2 cellular contexts compared by ENCODE assay signal in the genomic region with DNA sequence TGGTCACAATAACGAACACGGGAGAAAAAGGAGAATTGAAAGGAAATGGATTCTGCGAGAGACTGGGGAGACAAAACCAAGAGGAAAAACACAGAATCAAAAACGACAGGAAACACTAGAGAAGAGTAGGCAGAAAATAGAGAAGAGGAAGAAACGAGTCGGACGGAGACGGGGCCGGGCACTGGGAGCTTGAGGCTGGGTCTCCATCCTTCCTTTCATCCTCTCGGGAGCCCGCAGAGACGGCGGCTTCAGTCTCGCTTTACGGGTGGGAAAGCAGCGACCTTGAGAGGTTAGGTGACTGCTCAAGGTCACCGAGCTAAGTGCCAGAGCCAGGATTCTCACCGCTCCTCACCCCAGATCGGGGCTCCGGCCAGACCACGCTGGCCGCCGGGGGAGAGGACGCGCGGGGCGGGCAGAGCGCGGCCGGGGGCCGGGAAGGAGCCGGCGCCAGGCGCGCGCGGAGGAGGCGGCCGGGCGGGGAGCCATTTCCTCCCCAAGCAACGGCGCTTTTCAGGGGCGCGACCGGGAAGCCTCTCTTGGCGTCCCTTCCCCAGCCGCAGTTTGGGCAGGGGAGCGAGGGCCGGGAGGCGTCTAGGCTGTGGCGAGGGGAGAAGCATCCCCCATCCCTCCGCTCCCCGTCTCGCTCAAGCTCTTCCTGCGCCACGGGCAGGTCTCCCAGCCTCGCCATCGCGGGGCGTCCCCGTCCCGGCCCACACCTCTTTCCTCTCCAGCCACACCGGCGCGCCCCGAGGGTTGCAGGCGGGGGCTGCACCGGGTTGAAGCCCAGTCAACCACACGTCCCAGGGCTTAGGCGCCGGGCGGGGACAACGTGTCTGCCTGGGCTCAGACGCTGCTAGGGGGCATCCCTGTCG.
TF ChIP-seq lines count a peak whose summit lies in the region.

No MANE protein-coding gene starts in this region.

TF ChIP-seq in IMR-90, 13 proteins besides CTCF, POLR2A, EP300 and RAD21:
- TF ChIP-seq NFE2L2 (IDR thresholded peaks at IDR 0.05; ENCODE audit: low read depth, low read length) = no peak
- TF ChIP-seq, protein P1, sequence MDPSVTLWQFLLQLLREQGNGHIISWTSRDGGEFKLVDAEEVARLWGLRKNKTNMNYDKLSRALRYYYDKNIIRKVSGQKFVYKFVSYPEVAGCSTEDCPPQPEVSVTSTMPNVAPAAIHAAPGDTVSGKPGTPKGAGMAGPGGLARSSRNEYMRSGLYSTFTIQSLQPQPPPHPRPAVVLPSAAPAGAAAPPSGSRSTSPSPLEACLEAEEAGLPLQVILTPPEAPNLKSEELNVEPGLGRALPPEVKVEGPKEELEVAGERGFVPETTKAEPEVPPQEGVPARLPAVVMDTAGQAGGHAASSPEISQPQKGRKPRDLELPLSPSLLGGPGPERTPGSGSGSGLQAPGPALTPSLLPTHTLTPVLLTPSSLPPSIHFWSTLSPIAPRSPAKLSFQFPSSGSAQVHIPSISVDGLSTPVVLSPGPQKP (IDR thresholded peaks at IDR 0.05; ENCODE audit: borderline replicate concordance, low read depth, low read length) = no peak
- no peak for TF ChIP-seq FOS (IDR thresholded peaks at IDR 0.05; ENCODE audit: low read depth, low read length)
- no peak for TF ChIP-seq CHD1 (IDR thresholded peaks at IDR 0.05; ENCODE audit: low read depth, low read length)
- no peak for TF ChIP-seq MAFK (IDR thresholded peaks at IDR 0.05; ENCODE audit: low read depth, low read length)
TF ChIP-seq in IMR-90: peak in this region for 0.

TF ChIP-seq in HepG2, 621 proteins besides CTCF, POLR2A, EP300 and RAD21:
- TF ChIP-seq, protein P2, sequence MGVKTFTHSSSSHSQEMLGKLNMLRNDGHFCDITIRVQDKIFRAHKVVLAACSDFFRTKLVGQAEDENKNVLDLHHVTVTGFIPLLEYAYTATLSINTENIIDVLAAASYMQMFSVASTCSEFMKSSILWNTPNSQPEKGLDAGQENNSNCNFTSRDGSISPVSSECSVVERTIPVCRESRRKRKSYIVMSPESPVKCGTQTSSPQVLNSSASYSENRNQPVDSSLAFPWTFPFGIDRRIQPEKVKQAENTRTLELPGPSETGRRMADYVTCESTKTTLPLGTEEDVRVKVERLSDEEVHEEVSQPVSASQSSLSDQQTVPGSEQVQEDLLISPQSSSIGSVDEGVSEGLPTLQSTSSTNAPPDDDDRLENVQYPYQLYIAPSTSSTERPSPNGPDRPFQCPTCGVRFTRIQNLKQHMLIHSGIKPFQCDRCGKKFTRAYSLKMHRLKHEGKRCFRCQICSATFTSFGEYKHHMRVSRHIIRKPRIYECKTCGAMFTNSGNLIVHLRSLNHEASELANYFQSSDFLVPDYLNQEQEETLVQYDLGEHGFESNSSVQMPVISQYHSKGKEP (CRISPR knock-in tag; IDR thresholded peaks at IDR 0.05) = no peak
- TF ChIP-seq GABPB1 (CRISPR knock-in tag; IDR thresholded peaks at IDR 0.05) = peak; percentile 36; the same call in 1 of the 2 replicates
- no peak for TF ChIP-seq ZNF232 (CRISPR knock-in tag; IDR thresholded peaks at IDR 0.05; ENCODE audit: borderline replicate concordance)
- TF ChIP-seq PCBP2 (optimal IDR thresholded peaks at IDR 0.05; ENCODE audit: low read depth, low read length, poor library complexity, severe bottlenecking) = no peak
- no peak for TF ChIP-seq IKZF4 (CRISPR knock-in tag; IDR thresholded peaks at IDR 0.05; ENCODE audit: borderline replicate concordance, low read depth, not compliant biosample characterization)
- TF ChIP-seq TAF15 (IDR thresholded peaks at IDR 0.05; ENCODE audit: low read depth, low read length, poor library complexity, severe bottlenecking) = no peak
- TF ChIP-seq, protein P3, sequence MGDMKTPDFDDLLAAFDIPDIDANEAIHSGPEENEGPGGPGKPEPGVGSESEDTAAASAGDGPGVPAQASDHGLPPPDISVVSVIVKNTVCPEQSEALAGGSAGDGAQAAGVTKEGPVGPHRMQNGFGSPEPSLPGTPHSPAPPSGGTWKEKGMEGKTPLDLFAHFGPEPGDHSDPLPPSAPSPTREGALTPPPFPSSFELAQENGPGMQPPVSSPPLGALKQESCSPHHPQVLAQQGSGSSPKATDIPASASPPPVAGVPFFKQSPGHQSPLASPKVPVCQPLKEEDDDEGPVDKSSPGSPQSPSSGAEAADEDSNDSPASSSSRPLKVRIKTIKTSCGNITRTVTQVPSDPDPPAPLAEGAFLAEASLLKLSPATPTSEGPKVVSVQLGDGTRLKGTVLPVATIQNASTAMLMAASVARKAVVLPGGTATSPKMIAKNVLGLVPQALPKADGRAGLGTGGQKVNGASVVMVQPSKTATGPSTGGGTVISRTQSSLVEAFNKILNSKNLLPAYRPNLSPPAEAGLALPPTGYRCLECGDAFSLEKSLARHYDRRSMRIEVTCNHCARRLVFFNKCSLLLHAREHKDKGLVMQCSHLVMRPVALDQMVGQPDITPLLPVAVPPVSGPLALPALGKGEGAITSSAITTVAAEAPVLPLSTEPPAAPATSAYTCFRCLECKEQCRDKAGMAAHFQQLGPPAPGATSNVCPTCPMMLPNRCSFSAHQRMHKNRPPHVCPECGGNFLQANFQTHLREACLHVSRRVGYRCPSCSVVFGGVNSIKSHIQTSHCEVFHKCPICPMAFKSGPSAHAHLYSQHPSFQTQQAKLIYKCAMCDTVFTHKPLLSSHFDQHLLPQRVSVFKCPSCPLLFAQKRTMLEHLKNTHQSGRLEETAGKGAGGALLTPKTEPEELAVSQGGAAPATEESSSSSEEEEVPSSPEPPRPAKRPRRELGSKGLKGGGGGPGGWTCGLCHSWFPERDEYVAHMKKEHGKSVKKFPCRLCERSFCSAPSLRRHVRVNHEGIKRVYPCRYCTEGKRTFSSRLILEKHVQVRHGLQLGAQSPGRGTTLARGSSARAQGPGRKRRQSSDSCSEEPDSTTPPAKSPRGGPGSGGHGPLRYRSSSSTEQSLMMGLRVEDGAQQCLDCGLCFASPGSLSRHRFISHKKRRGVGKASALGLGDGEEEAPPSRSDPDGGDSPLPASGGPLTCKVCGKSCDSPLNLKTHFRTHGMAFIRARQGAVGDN (CRISPR knock-in tag; IDR thresholded peaks at IDR 0.05) = peak; percentile 25; the same call in 1 of the 2 replicates
- no peak for TF ChIP-seq SP5 (CRISPR knock-in tag; IDR thresholded peaks at IDR 0.05; ENCODE audit: borderline replicate concordance, low read depth)
- TF ChIP-seq, protein P4, sequence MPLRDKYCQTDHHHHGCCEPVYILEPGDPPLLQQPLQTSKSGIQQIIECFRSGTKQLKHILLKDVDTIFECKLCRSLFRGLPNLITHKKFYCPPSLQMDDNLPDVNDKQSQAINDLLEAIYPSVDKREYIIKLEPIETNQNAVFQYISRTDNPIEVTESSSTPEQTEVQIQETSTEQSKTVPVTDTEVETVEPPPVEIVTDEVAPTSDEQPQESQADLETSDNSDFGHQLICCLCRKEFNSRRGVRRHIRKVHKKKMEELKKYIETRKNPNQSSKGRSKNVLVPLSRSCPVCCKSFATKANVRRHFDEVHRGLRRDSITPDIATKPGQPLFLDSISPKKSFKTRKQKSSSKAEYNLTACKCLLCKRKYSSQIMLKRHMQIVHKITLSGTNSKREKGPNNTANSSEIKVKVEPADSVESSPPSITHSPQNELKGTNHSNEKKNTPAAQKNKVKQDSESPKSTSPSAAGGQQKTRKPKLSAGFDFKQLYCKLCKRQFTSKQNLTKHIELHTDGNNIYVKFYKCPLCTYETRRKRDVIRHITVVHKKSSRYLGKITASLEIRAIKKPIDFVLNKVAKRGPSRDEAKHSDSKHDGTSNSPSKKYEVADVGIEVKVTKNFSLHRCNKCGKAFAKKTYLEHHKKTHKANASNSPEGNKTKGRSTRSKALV (CRISPR knock-in tag; IDR thresholded peaks at IDR 0.05) = peak; percentile 93
- TF ChIP-seq TBX2 (CRISPR knock-in tag; IDR thresholded peaks at IDR 0.05; ENCODE audit: borderline replicate concordance) = 0 out of 2 replicates have a peak, but pooled peaks have one; percentile 21
- no peak for TF ChIP-seq FOXA3 (CRISPR knock-in tag; IDR thresholded peaks at IDR 0.05)
